In the genomic region with DNA sequence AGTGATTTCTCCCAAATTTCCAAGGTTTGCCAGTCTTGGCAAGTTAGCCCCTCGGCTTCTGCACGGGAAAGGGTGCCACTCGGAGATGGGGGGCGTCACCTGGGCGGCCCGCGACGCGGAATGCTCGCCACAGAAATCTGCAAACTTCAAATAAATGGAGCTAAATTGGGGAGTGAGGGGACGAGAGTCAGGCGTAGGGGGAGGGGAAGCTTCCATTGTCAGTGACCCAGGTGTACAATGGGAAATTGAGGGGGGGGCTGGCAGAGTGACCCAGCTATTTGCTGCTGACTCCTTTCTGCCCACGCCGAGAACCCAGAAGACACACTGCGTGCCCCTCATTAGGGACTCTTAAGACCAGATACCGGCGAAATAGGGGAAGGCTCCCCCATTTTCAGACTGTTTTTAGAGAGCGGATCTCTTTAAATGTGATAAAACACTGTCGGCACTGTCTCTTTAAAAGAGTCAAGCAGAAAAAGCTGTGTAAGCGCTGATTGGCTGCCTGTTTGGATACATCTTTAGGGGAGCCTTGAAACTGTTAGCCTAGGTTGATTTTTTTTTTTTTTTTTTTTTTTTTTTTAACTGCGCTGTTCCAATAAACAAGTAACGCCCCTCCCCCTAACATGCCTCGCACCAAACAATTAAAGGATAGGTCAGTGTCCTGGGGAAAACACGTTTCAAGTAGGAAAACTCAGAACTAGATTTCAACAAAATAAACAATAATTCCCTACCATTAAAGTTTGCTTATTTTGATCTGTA, we compare ENCODE assay signal across 1 cellular context.
TF ChIP-seq lines count a peak whose summit lies in the region.

No MANE protein-coding gene starts in this region.

TF ChIP-seq in K562, 482 proteins besides CTCF, POLR2A, EP300 and RAD21 (continued from another document and continues in another):
- TF ChIP-seq, protein P1, sequence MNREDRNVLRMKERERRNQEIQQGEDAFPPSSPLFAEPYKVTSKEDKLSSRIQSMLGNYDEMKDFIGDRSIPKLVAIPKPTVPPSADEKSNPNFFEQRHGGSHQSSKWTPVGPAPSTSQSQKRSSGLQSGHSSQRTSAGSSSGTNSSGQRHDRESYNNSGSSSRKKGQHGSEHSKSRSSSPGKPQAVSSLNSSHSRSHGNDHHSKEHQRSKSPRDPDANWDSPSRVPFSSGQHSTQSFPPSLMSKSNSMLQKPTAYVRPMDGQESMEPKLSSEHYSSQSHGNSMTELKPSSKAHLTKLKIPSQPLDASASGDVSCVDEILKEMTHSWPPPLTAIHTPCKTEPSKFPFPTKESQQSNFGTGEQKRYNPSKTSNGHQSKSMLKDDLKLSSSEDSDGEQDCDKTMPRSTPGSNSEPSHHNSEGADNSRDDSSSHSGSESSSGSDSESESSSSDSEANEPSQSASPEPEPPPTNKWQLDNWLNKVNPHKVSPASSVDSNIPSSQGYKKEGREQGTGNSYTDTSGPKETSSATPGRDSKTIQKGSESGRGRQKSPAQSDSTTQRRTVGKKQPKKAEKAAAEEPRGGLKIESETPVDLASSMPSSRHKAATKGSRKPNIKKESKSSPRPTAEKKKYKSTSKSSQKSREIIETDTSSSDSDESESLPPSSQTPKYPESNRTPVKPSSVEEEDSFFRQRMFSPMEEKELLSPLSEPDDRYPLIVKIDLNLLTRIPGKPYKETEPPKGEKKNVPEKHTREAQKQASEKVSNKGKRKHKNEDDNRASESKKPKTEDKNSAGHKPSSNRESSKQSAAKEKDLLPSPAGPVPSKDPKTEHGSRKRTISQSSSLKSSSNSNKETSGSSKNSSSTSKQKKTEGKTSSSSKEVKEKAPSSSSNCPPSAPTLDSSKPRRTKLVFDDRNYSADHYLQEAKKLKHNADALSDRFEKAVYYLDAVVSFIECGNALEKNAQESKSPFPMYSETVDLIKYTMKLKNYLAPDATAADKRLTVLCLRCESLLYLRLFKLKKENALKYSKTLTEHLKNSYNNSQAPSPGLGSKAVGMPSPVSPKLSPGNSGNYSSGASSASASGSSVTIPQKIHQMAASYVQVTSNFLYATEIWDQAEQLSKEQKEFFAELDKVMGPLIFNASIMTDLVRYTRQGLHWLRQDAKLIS (CRISPR knock-in tag; IDR thresholded peaks at IDR 0.05), result no peak
- TF ChIP-seq SMARCA5 (IDR thresholded peaks at IDR 0.05) (no peak), CCNT2 (IDR thresholded peaks at IDR 0.05; ENCODE audit: borderline replicate concordance, extremely low read depth, insufficient read length, low read depth, low read length) (peak; percentile 64), GABPB2 (CRISPR knock-in tag; conservative IDR thresholded peaks at IDR 0.05) (no peak), KAT7 (CRISPR knock-in tag; IDR thresholded peaks at IDR 0.05; ENCODE audit: borderline replicate concordance) (no peak), RAD51 (IDR thresholded peaks at IDR 0.05; ENCODE audit: borderline replicate concordance, low read depth) (peak; percentile 38; the same call in 1 of the 2 replicates), JUND (IDR thresholded peaks at IDR 0.05; ENCODE audit: borderline replicate concordance, low read depth, low read length) (peak; percentile 69), JUND (tag; IDR thresholded peaks at IDR 0.05; ENCODE audit: borderline replicate concordance, low read depth, low read length) (no peak; the same call in 2 of the 3 replicates), BACH1 (tag; IDR thresholded peaks at IDR 0.05) (0 out of 2 replicates have a peak, but pooled peaks have one; percentile 39), ZNF57 (CRISPR knock-in tag; IDR thresholded peaks at IDR 0.05) (no peak), SIN3A (IDR thresholded peaks at IDR 0.05; ENCODE audit: borderline replicate concordance in 2 of 2, control insufficient read depth in 1 of 2, low read depth in 2 of 2, low read length in 2 of 2) (peak in 1 of 2 experiments; percentile 65; a peak in 1 of 4 replicates), NFYB (IDR thresholded peaks at IDR 0.05; ENCODE audit: extremely low read depth, insufficient read length) (peak; percentile 89), FOXK2 (conservative IDR thresholded peaks at IDR 0.05 in 1 of 2, IDR thresholded peaks at IDR 0.05 in 1 of 2; ENCODE audit: low read depth in 2 of 2) (peak; percentile 92 to 96), POLR2H (tag; IDR thresholded peaks at IDR 0.05; ENCODE audit: low read depth) (no peak), YY1 (IDR thresholded peaks at IDR 0.05; ENCODE audit: borderline replicate concordance in 1 of 3, control insufficient read depth in 1 of 3, extremely low read depth in 1 of 3, insufficient read depth in 3 of 3, insufficient read length in 1 of 3, insufficient replicate concordance in 2 of 3, low read depth in 1 of 3, low read length in 2 of 3) (peak in 2 of 3 experiments; percentile 9 to 18), SOX6 (IDR thresholded peaks at IDR 0.05) (peak; percentile 85)
- TF ChIP-seq, protein P2, sequence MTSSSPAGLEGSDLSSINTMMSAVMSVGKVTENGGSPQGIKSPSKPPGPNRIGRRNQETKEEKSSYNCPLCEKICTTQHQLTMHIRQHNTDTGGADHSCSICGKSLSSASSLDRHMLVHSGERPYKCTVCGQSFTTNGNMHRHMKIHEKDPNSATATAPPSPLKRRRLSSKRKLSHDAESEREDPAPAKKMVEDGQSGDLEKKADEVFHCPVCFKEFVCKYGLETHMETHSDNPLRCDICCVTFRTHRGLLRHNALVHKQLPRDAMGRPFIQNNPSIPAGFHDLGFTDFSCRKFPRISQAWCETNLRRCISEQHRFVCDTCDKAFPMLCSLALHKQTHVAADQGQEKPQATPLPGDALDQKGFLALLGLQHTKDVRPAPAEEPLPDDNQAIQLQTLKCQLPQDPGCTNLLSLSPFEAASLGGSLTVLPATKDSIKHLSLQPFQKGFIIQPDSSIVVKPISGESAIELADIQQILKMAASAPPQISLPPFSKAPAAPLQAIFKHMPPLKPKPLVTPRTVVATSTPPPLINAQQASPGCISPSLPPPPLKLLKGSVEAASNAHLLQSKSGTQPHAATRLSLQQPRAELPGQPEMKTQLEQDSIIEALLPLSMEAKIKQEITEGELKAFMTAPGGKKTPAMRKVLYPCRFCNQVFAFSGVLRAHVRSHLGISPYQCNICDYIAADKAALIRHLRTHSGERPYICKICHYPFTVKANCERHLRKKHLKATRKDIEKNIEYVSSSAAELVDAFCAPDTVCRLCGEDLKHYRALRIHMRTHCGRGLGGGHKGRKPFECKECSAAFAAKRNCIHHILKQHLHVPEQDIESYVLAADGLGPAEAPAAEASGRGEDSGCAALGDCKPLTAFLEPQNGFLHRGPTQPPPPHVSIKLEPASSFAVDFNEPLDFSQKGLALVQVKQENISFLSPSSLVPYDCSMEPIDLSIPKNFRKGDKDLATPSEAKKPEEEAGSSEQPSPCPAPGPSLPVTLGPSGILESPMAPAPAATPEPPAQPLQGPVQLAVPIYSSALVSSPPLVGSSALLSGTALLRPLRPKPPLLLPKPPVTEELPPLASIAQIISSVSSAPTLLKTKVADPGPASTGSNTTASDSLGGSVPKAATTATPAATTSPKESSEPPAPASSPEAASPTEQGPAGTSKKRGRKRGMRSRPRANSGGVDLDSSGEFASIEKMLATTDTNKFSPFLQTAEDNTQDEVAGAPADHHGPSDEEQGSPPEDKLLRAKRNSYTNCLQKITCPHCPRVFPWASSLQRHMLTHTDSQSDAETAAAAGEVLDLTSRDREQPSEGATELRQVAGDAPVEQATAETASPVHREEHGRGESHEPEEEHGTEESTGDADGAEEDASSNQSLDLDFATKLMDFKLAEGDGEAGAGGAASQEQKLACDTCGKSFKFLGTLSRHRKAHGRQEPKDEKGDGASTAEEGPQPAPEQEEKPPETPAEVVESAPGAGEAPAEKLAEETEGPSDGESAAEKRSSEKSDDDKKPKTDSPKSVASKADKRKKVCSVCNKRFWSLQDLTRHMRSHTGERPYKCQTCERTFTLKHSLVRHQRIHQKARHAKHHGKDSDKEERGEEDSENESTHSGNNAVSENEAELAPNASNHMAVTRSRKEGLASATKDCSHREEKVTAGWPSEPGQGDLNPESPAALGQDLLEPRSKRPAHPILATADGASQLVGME (CRISPR knock-in tag; IDR thresholded peaks at IDR 0.05), result no peak
- TF ChIP-seq, protein P3, sequence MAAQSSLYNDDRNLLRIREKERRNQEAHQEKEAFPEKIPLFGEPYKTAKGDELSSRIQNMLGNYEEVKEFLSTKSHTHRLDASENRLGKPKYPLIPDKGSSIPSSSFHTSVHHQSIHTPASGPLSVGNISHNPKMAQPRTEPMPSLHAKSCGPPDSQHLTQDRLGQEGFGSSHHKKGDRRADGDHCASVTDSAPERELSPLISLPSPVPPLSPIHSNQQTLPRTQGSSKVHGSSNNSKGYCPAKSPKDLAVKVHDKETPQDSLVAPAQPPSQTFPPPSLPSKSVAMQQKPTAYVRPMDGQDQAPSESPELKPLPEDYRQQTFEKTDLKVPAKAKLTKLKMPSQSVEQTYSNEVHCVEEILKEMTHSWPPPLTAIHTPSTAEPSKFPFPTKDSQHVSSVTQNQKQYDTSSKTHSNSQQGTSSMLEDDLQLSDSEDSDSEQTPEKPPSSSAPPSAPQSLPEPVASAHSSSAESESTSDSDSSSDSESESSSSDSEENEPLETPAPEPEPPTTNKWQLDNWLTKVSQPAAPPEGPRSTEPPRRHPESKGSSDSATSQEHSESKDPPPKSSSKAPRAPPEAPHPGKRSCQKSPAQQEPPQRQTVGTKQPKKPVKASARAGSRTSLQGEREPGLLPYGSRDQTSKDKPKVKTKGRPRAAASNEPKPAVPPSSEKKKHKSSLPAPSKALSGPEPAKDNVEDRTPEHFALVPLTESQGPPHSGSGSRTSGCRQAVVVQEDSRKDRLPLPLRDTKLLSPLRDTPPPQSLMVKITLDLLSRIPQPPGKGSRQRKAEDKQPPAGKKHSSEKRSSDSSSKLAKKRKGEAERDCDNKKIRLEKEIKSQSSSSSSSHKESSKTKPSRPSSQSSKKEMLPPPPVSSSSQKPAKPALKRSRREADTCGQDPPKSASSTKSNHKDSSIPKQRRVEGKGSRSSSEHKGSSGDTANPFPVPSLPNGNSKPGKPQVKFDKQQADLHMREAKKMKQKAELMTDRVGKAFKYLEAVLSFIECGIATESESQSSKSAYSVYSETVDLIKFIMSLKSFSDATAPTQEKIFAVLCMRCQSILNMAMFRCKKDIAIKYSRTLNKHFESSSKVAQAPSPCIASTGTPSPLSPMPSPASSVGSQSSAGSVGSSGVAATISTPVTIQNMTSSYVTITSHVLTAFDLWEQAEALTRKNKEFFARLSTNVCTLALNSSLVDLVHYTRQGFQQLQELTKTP (IDR thresholded peaks at IDR 0.05; ENCODE audit: low read depth in 1 of 2, partially characterized antibody in 2 of 2), result peak in 1 of 2 experiments; percentile 60
- TF ChIP-seq, protein P4, sequence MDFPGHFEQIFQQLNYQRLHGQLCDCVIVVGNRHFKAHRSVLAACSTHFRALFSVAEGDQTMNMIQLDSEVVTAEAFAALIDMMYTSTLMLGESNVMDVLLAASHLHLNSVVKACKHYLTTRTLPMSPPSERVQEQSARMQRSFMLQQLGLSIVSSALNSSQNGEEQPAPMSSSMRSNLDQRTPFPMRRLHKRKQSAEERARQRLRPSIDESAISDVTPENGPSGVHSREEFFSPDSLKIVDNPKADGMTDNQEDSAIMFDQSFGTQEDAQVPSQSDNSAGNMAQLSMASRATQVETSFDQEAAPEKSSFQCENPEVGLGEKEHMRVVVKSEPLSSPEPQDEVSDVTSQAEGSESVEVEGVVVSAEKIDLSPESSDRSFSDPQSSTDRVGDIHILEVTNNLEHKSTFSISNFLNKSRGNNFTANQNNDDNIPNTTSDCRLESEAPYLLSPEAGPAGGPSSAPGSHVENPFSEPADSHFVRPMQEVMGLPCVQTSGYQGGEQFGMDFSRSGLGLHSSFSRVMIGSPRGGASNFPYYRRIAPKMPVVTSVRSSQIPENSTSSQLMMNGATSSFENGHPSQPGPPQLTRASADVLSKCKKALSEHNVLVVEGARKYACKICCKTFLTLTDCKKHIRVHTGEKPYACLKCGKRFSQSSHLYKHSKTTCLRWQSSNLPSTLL (IDR thresholded peaks at IDR 0.05), result no peak
- TF ChIP-seq, protein P5, sequence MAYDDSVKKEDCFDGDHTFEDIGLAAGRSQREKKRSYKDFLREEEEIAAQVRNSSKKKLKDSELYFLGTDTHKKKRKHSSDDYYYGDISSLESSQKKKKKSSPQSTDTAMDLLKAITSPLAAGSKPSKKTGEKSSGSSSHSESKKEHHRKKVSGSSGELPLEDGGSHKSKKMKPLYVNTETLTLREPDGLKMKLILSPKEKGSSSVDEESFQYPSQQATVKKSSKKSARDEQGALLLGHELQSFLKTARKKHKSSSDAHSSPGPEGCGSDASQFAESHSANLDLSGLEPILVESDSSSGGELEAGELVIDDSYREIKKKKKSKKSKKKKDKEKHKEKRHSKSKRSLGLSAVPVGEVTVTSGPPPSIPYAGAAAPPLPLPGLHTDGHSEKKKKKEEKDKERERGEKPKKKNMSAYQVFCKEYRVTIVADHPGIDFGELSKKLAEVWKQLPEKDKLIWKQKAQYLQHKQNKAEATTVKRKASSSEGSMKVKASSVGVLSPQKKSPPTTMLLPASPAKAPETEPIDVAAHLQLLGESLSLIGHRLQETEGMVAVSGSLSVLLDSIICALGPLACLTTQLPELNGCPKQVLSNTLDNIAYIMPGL (CRISPR knock-in tag; IDR thresholded peaks at IDR 0.05), result no peak
- TF ChIP-seq, protein P6, sequence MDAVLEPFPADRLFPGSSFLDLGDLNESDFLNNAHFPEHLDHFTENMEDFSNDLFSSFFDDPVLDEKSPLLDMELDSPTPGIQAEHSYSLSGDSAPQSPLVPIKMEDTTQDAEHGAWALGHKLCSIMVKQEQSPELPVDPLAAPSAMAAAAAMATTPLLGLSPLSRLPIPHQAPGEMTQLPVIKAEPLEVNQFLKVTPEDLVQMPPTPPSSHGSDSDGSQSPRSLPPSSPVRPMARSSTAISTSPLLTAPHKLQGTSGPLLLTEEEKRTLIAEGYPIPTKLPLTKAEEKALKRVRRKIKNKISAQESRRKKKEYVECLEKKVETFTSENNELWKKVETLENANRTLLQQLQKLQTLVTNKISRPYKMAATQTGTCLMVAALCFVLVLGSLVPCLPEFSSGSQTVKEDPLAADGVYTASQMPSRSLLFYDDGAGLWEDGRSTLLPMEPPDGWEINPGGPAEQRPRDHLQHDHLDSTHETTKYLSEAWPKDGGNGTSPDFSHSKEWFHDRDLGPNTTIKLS (IDR thresholded peaks at IDR 0.05; ENCODE audit: borderline replicate concordance, low read depth), result peak; percentile 36; the same call in 1 of the 2 replicates
- TF ChIP-seq, protein P7, sequence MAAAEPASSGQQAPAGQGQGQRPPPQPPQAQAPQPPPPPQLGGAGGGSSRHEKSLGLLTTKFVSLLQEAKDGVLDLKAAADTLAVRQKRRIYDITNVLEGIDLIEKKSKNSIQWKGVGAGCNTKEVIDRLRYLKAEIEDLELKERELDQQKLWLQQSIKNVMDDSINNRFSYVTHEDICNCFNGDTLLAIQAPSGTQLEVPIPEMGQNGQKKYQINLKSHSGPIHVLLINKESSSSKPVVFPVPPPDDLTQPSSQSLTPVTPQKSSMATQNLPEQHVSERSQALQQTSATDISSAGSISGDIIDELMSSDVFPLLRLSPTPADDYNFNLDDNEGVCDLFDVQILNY (CRISPR knock-in tag; IDR thresholded peaks at IDR 0.05), result no peak
- TF ChIP-seq, protein P8, sequence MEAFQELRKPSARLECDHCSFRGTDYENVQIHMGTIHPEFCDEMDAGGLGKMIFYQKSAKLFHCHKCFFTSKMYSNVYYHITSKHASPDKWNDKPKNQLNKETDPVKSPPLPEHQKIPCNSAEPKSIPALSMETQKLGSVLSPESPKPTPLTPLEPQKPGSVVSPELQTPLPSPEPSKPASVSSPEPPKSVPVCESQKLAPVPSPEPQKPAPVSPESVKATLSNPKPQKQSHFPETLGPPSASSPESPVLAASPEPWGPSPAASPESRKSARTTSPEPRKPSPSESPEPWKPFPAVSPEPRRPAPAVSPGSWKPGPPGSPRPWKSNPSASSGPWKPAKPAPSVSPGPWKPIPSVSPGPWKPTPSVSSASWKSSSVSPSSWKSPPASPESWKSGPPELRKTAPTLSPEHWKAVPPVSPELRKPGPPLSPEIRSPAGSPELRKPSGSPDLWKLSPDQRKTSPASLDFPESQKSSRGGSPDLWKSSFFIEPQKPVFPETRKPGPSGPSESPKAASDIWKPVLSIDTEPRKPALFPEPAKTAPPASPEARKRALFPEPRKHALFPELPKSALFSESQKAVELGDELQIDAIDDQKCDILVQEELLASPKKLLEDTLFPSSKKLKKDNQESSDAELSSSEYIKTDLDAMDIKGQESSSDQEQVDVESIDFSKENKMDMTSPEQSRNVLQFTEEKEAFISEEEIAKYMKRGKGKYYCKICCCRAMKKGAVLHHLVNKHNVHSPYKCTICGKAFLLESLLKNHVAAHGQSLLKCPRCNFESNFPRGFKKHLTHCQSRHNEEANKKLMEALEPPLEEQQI (IDR thresholded peaks at IDR 0.05), result no peak
